In the genomic region with DNA sequence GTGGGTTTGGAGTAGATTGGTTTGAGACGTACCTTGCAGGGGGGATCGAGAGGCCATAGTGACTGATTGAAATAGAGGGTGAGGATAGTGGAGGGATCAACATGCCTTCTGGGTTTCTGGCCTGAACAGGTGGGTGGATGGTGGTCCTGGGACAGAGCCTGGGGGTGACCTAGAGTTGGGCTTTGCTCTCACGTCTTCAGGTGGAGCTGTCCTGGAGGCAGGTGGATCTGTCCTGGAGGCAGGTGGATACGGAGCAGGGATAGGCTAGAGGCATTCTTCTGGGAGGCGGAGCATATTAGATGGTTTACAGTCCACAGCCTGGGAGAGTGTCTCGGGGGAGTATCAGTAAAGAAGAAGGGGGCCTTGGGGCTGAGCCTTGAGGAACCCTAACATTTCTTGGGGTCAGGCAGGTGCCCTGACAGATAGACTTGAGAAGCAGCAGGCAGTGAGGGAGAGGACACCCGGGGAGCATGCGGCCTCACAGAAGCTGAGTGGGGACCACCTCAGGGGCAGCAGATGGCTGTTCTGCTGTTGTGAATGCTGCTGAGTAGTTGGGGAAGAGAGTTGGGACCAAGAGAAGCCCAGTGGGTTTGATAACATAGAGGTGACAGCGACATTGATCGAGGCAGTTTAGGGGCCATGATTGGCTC, we compare ENCODE assay signal across 8 cellular contexts. TPM values are rescaled to one million over a fixed set of nuclear protein-coding genes. Genes with fewer than 3 reads are reported as not detected.
DNase-seq lines count a peak whose midpoint lies in the region; ATAC-seq and TF ChIP-seq lines count a peak whose summit lies in the region.

No MANE protein-coding gene starts in this region.

- no peaks in the 10 kb centered on the region for H3K36me3 Mint-ChIP-seq in activated naive CD8-positive, alpha-beta T cell

- H3K4me1 ChIP-seq in SK-N-SH (ENCODE audit: control insufficient read depth in 1 of 2, insufficient read depth in 2 of 2, low read depth in 1 of 2, low read length in 1 of 2) (peaks cover 17 to 28% of the 10 kb centered on the region in 2 experiments; a peak in 3 of 4 replicates), iPS-18a (ENCODE audit: control insufficient read depth, low read depth, low read length) (peaks cover 13% of the 10 kb centered on the region)

- peaks cover 42% of the 10 kb centered on the region for H3K4me1 Mint-ChIP-seq in activated naive CD8-positive, alpha-beta T cell (ENCODE audit: low read depth)
- H3K4me1 Mint-ChIP-seq in stimulated activated naive CD8-positive, alpha-beta T cell treated with anti-CD3 and anti-CD28 coated beads, Interleukin-15, amount 100 ng/mL, for 72 hours, result peaks cover 54% of the 10 kb centered on the region

- H3K9me3 Mint-ChIP-seq in activated naive CD8-positive, alpha-beta T cell (ENCODE audit: low read depth), result no peaks in the 10 kb centered on the region
- H3K9me3 Mint-ChIP-seq in stimulated activated naive CD8-positive, alpha-beta T cell treated with anti-CD3 and anti-CD28 coated beads, Interleukin-15, amount 100 ng/mL, for 72 hours, result no peaks in the 10 kb centered on the region

- H3K9ac ChIP-seq in SK-N-SH (peak overlapping the region; percentile 93; the same call in 1 of the 2 replicates), iPS-18a (ENCODE audit: low read length) (no peak overlapping the region)

- TF ChIP-seq RAD21 in SK-N-SH (IDR thresholded peaks at IDR 0.05; ENCODE audit: low read length), result no peak

- DNase-seq in SK-N-SH (no peak), GM13976 (ENCODE audit: low spot score) (no peak), erythroblast (lab: John Stamatoyannopoulos, UW) (no peak)
- no peak for DNase-seq in stimulated activated naive CD8-positive, alpha-beta T cell treated with anti-CD3 and anti-CD28 coated beads, Interleukin-15, amount 100 ng/mL, for 72 hours
- no peak for DNase-seq in effector CD4-positive, alpha-beta T cell

- no peak for ATAC-seq in SK-N-SH treated with all-trans-retinoic acid at 6 μM for 48 hours
- no peak for ATAC-seq in stimulated activated naive CD8-positive, alpha-beta T cell treated with anti-CD3 and anti-CD28 coated beads, Interleukin-15, amount 100 ng/mL, for 72 hours

- peak overlapping the region; percentile 86 for H3K4me3 Mint-ChIP-seq in activated naive CD8-positive, alpha-beta T cell
- H3K4me3 Mint-ChIP-seq in stimulated activated naive CD8-positive, alpha-beta T cell treated with anti-CD3 and anti-CD28 coated beads, Interleukin-15, amount 100 ng/mL, for 72 hours, result peak overlapping the region; percentile 80 to 94

- in situ Hi-C loops in GM13976 (cut with MboI; ENCODE audit: low sequenced_read_pairs, unreplicated experiment), result no loop called here

- POLR2A ChIA-PET in SK-N-SH (lab: Yijun Ruan, JAX), result no interaction called here

- no peaks in the 10 kb centered on the region for H3K27me3 Mint-ChIP-seq in activated naive CD8-positive, alpha-beta T cell
- no peaks in the 10 kb centered on the region for H3K27me3 Mint-ChIP-seq in stimulated activated naive CD8-positive, alpha-beta T cell treated with anti-CD3 and anti-CD28 coated beads, Interleukin-15, amount 100 ng/mL, for 72 hours

- CTCF ChIA-PET in SK-N-SH (lab: Yijun Ruan, JAX), result interaction anchor here (0.7 to 5.7 kb wide), 5 partner anchors 22 to 182 kb away, joined by 3 to 31 read pairs (median 5); partner anchors contain the start of gene ANKMY1

- no peak overlapping the region for H2AFZ ChIP-seq in SK-N-SH (ENCODE audit: low read depth)

- no peak for TF ChIP-seq EP300 in SK-N-SH (IDR thresholded peaks at IDR 0.05; ENCODE audit: borderline replicate concordance in 1 of 2, low read depth in 1 of 2, low read length in 1 of 2)

- TF ChIP-seq CTCF in SK-N-SH (IDR thresholded peaks at IDR 0.05) (no peak), GM13976 (IDR thresholded peaks at IDR 0.05; ENCODE audit: borderline replicate concordance, control extremely low read depth, extremely low read depth, insufficient read depth, missing control alignments) (no peak)

- H3K4me3 ChIP-seq in SK-N-SH (ENCODE audit: low read depth in 2 of 2, low read length in 1 of 2) (peak overlapping the region; percentile 96 to 100), iPS-18a (ENCODE audit: low read length) (peak overlapping the region; percentile 78)

- H3K27me3 ChIP-seq in SK-N-SH (ENCODE audit: insufficient read depth), result no peaks in the 10 kb centered on the region
- no peaks in the 10 kb centered on the region for H3K27me3 ChIP-seq in iPS-18a (ENCODE audit: control insufficient read depth, insufficient read depth, low read length)

- H3K9me3 ChIP-seq in SK-N-SH (no peaks in the 10 kb centered on the region), iPS-18a (ENCODE audit: control insufficient read depth, low read depth, low read length) (no peaks in the 10 kb centered on the region)

- peaks cover 0 to 31% of the 10 kb centered on the region in 2 experiments for H3K36me3 ChIP-seq in SK-N-SH (replicated peaks in 1 of 2; ENCODE audit: control insufficient read depth in 1 of 2, insufficient read depth in 2 of 2, low read length in 1 of 2)
- peaks cover 3% of the 10 kb centered on the region for H3K36me3 ChIP-seq in iPS-18a (ENCODE audit: control insufficient read depth, low read depth, low read length)

- 79% methylated on average over 10 of the region's 10 CpGs for WGBS in SK-N-SH (ENCODE audit: low lambda C conversion rate)

- H4K20me1 ChIP-seq in SK-N-SH (ENCODE audit: insufficient read depth), result peaks cover 24% of the 10 kb centered on the region

- H3K27ac ChIP-seq in SK-N-SH (ENCODE audit: low read depth in 2 of 2, low read length in 1 of 2) (no peak overlapping the region), iPS-18a (ENCODE audit: low read length) (no peak overlapping the region)

- peak overlapping the region; percentile 72 for H3K27ac Mint-ChIP-seq in activated naive CD8-positive, alpha-beta T cell
- H3K27ac Mint-ChIP-seq in stimulated activated naive CD8-positive, alpha-beta T cell treated with anti-CD3 and anti-CD28 coated beads, Interleukin-15, amount 100 ng/mL, for 72 hours, result peak overlapping the region in 1 of 2 donors; percentile 88

- H3F3A ChIP-seq in SK-N-SH (replicated peaks; ENCODE audit: insufficient read depth), result no peaks in the 10 kb centered on the region

- peaks cover 85% of the 10 kb centered on the region for H3K79me2 ChIP-seq in SK-N-SH (ENCODE audit: insufficient read depth)

- peak overlapping the region; percentile 95 for H3K4me2 ChIP-seq in SK-N-SH

- no peak for TF ChIP-seq POLR2A in erythroblast (IDR thresholded peaks at IDR 0.05; ENCODE audit: low read length)

- no peaks in the 10 kb centered on the region for H3K9me2 ChIP-seq in SK-N-SH

TF ChIP-seq in SK-N-SH, 30 proteins besides CTCF, POLR2A, EP300 and RAD21 (continues in another document):
- TF ChIP-seq GATA2 (CRISPR knock-in tag; IDR thresholded peaks at IDR 0.05) (no peak), NFIC (IDR thresholded peaks at IDR 0.05; ENCODE audit: borderline replicate concordance) (no peak), TAF1 (IDR thresholded peaks at IDR 0.05; ENCODE audit: borderline replicate concordance, low read depth, low read length) (no peak), FOSL2 (IDR thresholded peaks at IDR 0.05; ENCODE audit: borderline replicate concordance, low read depth) (no peak), CHD2 (IDR thresholded peaks at IDR 0.05; ENCODE audit: low read length, partially characterized antibody) (no peak), JUND (IDR thresholded peaks at IDR 0.05) (no peak), YY1 (IDR thresholded peaks at IDR 0.05; ENCODE audit: low read depth) (no peak), MXI1 (IDR thresholded peaks at IDR 0.05; ENCODE audit: low read depth, low read length) (no peak)

TF ChIP-seq in SK-N-SH treated with all-trans-retinoic acid at 6 μM for 48 hours, 23 proteins besides CTCF, POLR2A, EP300 and RAD21 (continues in another document):
- no peak for TF ChIP-seq CSDC2 (CRISPR knock-in tag; IDR thresholded peaks at IDR 0.05)
- TF ChIP-seq PATZ1 (CRISPR knock-in tag; IDR thresholded peaks at IDR 0.05; ENCODE audit: borderline replicate concordance), result no peak
- no peak for TF ChIP-seq TCF4 (CRISPR knock-in tag; IDR thresholded peaks at IDR 0.05; ENCODE audit: borderline replicate concordance)
- no peak for TF ChIP-seq PPARA (CRISPR knock-in tag; IDR thresholded peaks at IDR 0.05; ENCODE audit: borderline replicate concordance)
- no peak for TF ChIP-seq ZNF8 (CRISPR knock-in tag; IDR thresholded peaks at IDR 0.05)
- TF ChIP-seq OSR1 (CRISPR knock-in tag; IDR thresholded peaks at IDR 0.05), result no peak
- no peak for TF ChIP-seq GLIS3 (CRISPR knock-in tag; IDR thresholded peaks at IDR 0.05)

RNA-seq across cellular contexts. Expression of gene CAPN10, which starts 1.6 kb away (rescaled TPM):
- 24.0 and 28.1 TPM in 2 replicates for polyA plus RNA-seq in SK-N-SH (2012; rRNA removed)
- 7.5 and 13.2 TPM in 2 replicates for polyA plus RNA-seq in SK-N-SH (2012; cell fraction: cytosol; rRNA removed)
- 110 and 163 TPM in 2 replicates for polyA plus RNA-seq in SK-N-SH (2012; cell fraction: nucleus; rRNA removed)

RNA-seq across cellular contexts. Expression of gene RNPEPL1, which starts 19.8 kb away (rescaled TPM):
- polyA plus RNA-seq in SK-N-SH (2012; rRNA removed), result 13.3 and 14.3 TPM in 2 replicates
- polyA plus RNA-seq in SK-N-SH (2012; cell fraction: cytosol; rRNA removed), result 4.9 and 9.6 TPM in 2 replicates
- 41.2 and 59.3 TPM in 2 replicates for polyA plus RNA-seq in SK-N-SH (2012; cell fraction: nucleus; rRNA removed)

RNA-seq across cellular contexts. Expression of gene DUSP28, which starts 28.0 kb away (rescaled TPM):
- polyA plus RNA-seq in SK-N-SH (2012; rRNA removed), result 4.1 and 6.4 TPM in 2 replicates
- polyA plus RNA-seq in SK-N-SH (2012; cell fraction: cytosol; rRNA removed), result 5.2 and 5.8 TPM in 2 replicates
- polyA plus RNA-seq in SK-N-SH (2012; cell fraction: nucleus; rRNA removed), result 4.5 and 5.9 TPM in 2 replicates

RNA-seq across cellular contexts. Expression of gene ANKMY1, which starts 30.3 kb away (rescaled TPM):
- 12.1 and 15.9 TPM in 2 replicates for polyA plus RNA-seq in SK-N-SH (2012; rRNA removed)
- 5.0 and 7.1 TPM in 2 replicates for polyA plus RNA-seq in SK-N-SH (2012; cell fraction: cytosol; rRNA removed)
- polyA plus RNA-seq in SK-N-SH (2012; cell fraction: nucleus; rRNA removed), result 56.7 and 59.6 TPM in 2 replicates

RNA-seq across cellular contexts. Expression of gene GPR35, which starts 37.1 kb away (rescaled TPM):
- polyA plus RNA-seq in SK-N-SH (2012; rRNA removed), result 1.2 and 1.3 TPM in 2 replicates
- 0.31 and 0.37 TPM in 2 replicates for polyA plus RNA-seq in SK-N-SH (2012; cell fraction: cytosol; rRNA removed)
- polyA plus RNA-seq in SK-N-SH (2012; cell fraction: nucleus; rRNA removed), result 8.6 and 12.4 TPM in 2 replicates
